ENCODE assay signal across 21 cellular contexts in genomic region chr13:97559030-97559429, GRCh38.
DNase-seq lines count a peak whose midpoint lies in the region; ATAC-seq and TF ChIP-seq lines count a peak whose summit lies in the region.
"Had no signal": no experiment of that assay in that cellular context is flagged by ENCODE, and none has a peak within 500 bp of the region (broad histone marks: within the 10 kb centered on the region; RNA-seq: fewer than 3 reads in every experiment).

No MANE protein-coding gene starts in this region.

- POLR2A ChIA-PET in MCF 10A (lab: Yijun Ruan, JAX), result no interaction called here
- POLR2A ChIA-PET in PC-3 (lab: Charles Lee; ENCODE audit: unreplicated experiment), result no interaction called here

- no peak for TF ChIP-seq CTCF in MCF 10A (IDR thresholded peaks at IDR 0.05; ENCODE audit: unreplicated experiment)
- no peak for TF ChIP-seq CTCF in mammary epithelial cell (conservative IDR thresholded peaks at IDR 0.05 in 1 of 2, IDR thresholded peaks at IDR 0.05 in 1 of 2; ENCODE audit: extremely low read depth in 1 of 2, insufficient read depth in 1 of 2, low read depth in 1 of 2, low read length in 2 of 2)
- no peak for TF ChIP-seq CTCF in PC-3 (conservative IDR thresholded peaks at IDR 0.05; ENCODE audit: low read depth, low read length)
- no peak for TF ChIP-seq CTCF in epithelial cell of esophagus (IDR thresholded peaks at IDR 0.05; ENCODE audit: insufficient read depth, low read depth, low read length, missing control alignments)

- no peak overlapping the region for H3K4me3 ChIP-seq in mammary epithelial cell (replicated peaks in 1 of 3; ENCODE audit: insufficient read depth in 1 of 3, low read depth in 2 of 3, low read length in 3 of 3)
- H3K4me3 ChIP-seq in PC-3 (ENCODE audit: low read length), result no peak overlapping the region
- no peak overlapping the region for H3K4me3 ChIP-seq in epithelial cell of esophagus (ENCODE audit: low read length)
- H3K4me3 ChIP-seq: BLaER1, GM12878, GM23338 had no signal

- no peaks in the 10 kb centered on the region for H3K9me3 Mint-ChIP-seq in MCF 10A (ENCODE audit: unreplicated experiment)
- H3K9me3 Mint-ChIP-seq in immature natural killer cell, result peaks cover 0 to 4% (median 0%) of the 10 kb centered on the region in 6 donors
- H3K9me3 Mint-ChIP-seq: CD8-positive, alpha-beta T cell; GM23338; H9 had no signal

- no peak overlapping the region for H3K9ac ChIP-seq in mammary epithelial cell (ENCODE audit: insufficient read depth, low read length)
- H3K9ac ChIP-seq in PC-3 (ENCODE audit: low read length), result no peak overlapping the region
- H3K9ac ChIP-seq: BLaER1 had no signal

- in situ Hi-C loops in mammary epithelial cell (cut with MboI; ENCODE audit: low sequenced_read_pairs in 2 of 2), result no loop called here

- H3F3A ChIP-seq in PC-3 (ENCODE audit: low read length, unreplicated experiment), result no peaks in the 10 kb centered on the region

- H2AFZ ChIP-seq in mammary epithelial cell (ENCODE audit: low read depth, low read length), result no peak overlapping the region
- H2AFZ ChIP-seq in PC-3 (ENCODE audit: low read length), result no peak overlapping the region
- H2AFZ ChIP-seq: GM23338 had no signal

- intact Hi-C loops in MCF 10A (cut with micrococcal nuclease) (no loop called here), mammary epithelial cell (cut with micrococcal nuclease) (no loop called here), PC-3 (cut with micrococcal nuclease) (no loop called here)

- H3K27me3 ChIP-seq in mammary epithelial cell (ENCODE audit: insufficient read depth, low read length), result no peaks in the 10 kb centered on the region
- H3K27me3 ChIP-seq in PC-3 (ENCODE audit: low read length), result no peaks in the 10 kb centered on the region
- H3K27me3 ChIP-seq: BLaER1 had no signal

- dilution Hi-C loops in mammary epithelial cell (cut with HindIII; ENCODE audit: low sequenced_read_pairs), result no loop called here

- no peaks in the 10 kb centered on the region for H3K79me2 ChIP-seq in mammary epithelial cell (ENCODE audit: insufficient read depth, low read length)
- no peaks in the 10 kb centered on the region for H3K79me2 ChIP-seq in PC-3 (ENCODE audit: low read length)

- BruUV-seq in MCF 10A (replicated peaks; lab: Mats Ljungman, UMichigan) (no TSS peak), mammary epithelial cell (replicated peaks; lab: Mats Ljungman, UMichigan) (no TSS peak), PC-3 (replicated peaks; lab: Mats Ljungman, UMichigan) (no TSS peak)

- no peak overlapping the region for H3K27ac ChIP-seq in mammary epithelial cell (ENCODE audit: insufficient read depth, low read depth, low read length)
- H3K27ac ChIP-seq in PC-3 (ENCODE audit: low read length), result no peak overlapping the region
- H3K27ac ChIP-seq: 22Rv1, BLaER1, C4-2B had no signal

- DNase-seq in MCF 10A (ENCODE audit: unreplicated experiment) (peak; percentile 36), mammary epithelial cell (no peak), PC-3 (peak; percentile 71), epithelial cell of esophagus (ENCODE audit: low read depth) (peak; percentile 48), cerebellar nuclear complex (lab: John Stamatoyannopoulos, UW) (no peak), cortex of kidney (lab: John Stamatoyannopoulos, UW) (no peak), immature natural killer cell (no peak)
- DNase-seq: Caco-2; CD4-positive, CD25-positive, alpha-beta regulatory T cell; CD8-positive, alpha-beta T cell; DMS153; DND-41; GDM1; H9 had no signal

- no peaks in the 10 kb centered on the region for H3K9me2 ChIP-seq in PC-3 (replicated peaks; ENCODE audit: low read length)

- no peaks in the 10 kb centered on the region for H3K9me3 ChIP-seq in mammary epithelial cell (replicated peaks; ENCODE audit: insufficient read depth, low read length)
- H3K9me3 ChIP-seq in PC-3 (ENCODE audit: low read length), result no peaks in the 10 kb centered on the region
- H3K9me3 ChIP-seq: BLaER1, Caco-2 had no signal

- H3K36me3 ChIP-seq in mammary epithelial cell (ENCODE audit: insufficient read depth, low read length), result no peaks in the 10 kb centered on the region
- no peaks in the 10 kb centered on the region for H3K36me3 ChIP-seq in PC-3 (ENCODE audit: low read depth, low read length)
- H3K36me3 ChIP-seq: BLaER1 had no signal

- no peak overlapping the region for H3K4me3 Mint-ChIP-seq in MCF 10A (ENCODE audit: unreplicated experiment)
- no peak overlapping the region for H3K4me3 Mint-ChIP-seq in immature natural killer cell
- H3K4me3 Mint-ChIP-seq: B cell; CD4-positive, CD25-positive, alpha-beta regulatory T cell; CD8-positive, alpha-beta T cell; GM23338; H9 had no signal

- 68% methylated on average over 2 of the region's 2 CpGs for WGBS in mammary epithelial cell (ENCODE audit: low coverage, missing lambda C conversion rate)

- ATAC-seq in PC-3, result peak; percentile 56; the same call in 1 of the 2 replicates
- ATAC-seq: CD8-positive, alpha-beta T cell; GM12878; GM23338; HCT116 had no signal

- H3K4me1 ChIP-seq in mammary epithelial cell (ENCODE audit: insufficient read depth, low read length) (no peaks in the 10 kb centered on the region), PC-3 (ENCODE audit: insufficient read depth, low read length) (no peaks in the 10 kb centered on the region)
- H3K4me1 ChIP-seq: BLaER1, Caco-2 had no signal

- H3K4me1 Mint-ChIP-seq in MCF 10A (ENCODE audit: insufficient read depth, unreplicated experiment) (no peaks in the 10 kb centered on the region), immature natural killer cell (no peaks in the 10 kb centered on the region)
- H3K4me1 Mint-ChIP-seq: B cell; CD4-positive, CD25-positive, alpha-beta regulatory T cell; GM23338; H9 had no signal

- H3K4me2 ChIP-seq in mammary epithelial cell (ENCODE audit: insufficient read depth, low read depth, low read length) (no peak overlapping the region), PC-3 (ENCODE audit: low read length) (no peak overlapping the region)
- H3K4me2 ChIP-seq: BLaER1, GM23338 had no signal

- H4K20me1 ChIP-seq in mammary epithelial cell (ENCODE audit: insufficient read depth, low read length), result no peaks in the 10 kb centered on the region
- no peaks in the 10 kb centered on the region for H4K20me1 ChIP-seq in PC-3 (ENCODE audit: low read length)
- H4K20me1 ChIP-seq: BLaER1 had no signal

- no peaks in the 10 kb centered on the region for H3K27me3 Mint-ChIP-seq in MCF 10A (ENCODE audit: insufficient read depth, unreplicated experiment)
- H3K27me3 Mint-ChIP-seq in immature natural killer cell (ENCODE audit: low read depth in 3 of 3), result no peaks in the 10 kb centered on the region

- H3K36me3 Mint-ChIP-seq in MCF 10A (ENCODE audit: insufficient read depth, unreplicated experiment), result no peaks in the 10 kb centered on the region
- no peaks in the 10 kb centered on the region for H3K36me3 Mint-ChIP-seq in immature natural killer cell
- H3K36me3 Mint-ChIP-seq: CD4-positive, CD25-positive, alpha-beta regulatory T cell; CD8-positive, alpha-beta T cell had no signal

- H3K27ac Mint-ChIP-seq in MCF 10A (ENCODE audit: low read depth, unreplicated experiment), result no peak overlapping the region
- no peak overlapping the region for H3K27ac Mint-ChIP-seq in immature natural killer cell
- H3K27ac Mint-ChIP-seq: B cell; CD4-positive, CD25-positive, alpha-beta regulatory T cell; CD8-positive, alpha-beta T cell; GM23338; H9 had no signal

- CTCF ChIA-PET in MCF 10A (lab: Yijun Ruan, JAX) (no interaction called here), mammary epithelial cell (lab: Charles Lee; ENCODE audit: low non-redundant PET) (no interaction called here), PC-3 (lab: Charles Lee) (no interaction called here)

Comparison
In these comparisons a context has a peak if more than half of its experiments do, and no peak if none do; other contexts are left out.
1. DNase-seq: peak in MCF 10A (single experiment), PC-3 (single experiment) and epithelial cell of esophagus (single experiment); none in mammary epithelial cell (single experiment), cerebellar nuclear complex (0 of 2), cortex of kidney (single experiment) and immature natural killer cell (0 of 3).